In genomic region chr17:61299517-61300513, GRCh38 we compare ENCODE assay signal across 31 cellular contexts.
"Had no signal": no experiment of that assay in that cellular context is flagged by ENCODE, and none has a peak within 500 bp of the region (broad histone marks: within the 10 kb centered on the region; RNA-seq: fewer than 3 reads in every experiment).

No MANE protein-coding gene starts in this region.

- H3K27me3 Mint-ChIP-seq: activated CD4-positive, alpha-beta memory T cell treated with anti-CD3 and anti-CD28 coated beads, Interleukin-2, amount 10 ng/mL, durations not matched to agents 7 days and 5 days; activated naive CD8-positive, alpha-beta T cell treated with anti-CD3 and anti-CD28 coated beads for 36 hours; effector memory CD8-positive, alpha-beta T cell; natural killer cell treated with Interleukin-12 subunit alpha and Interleukin-12 subunit beta and Interleukin-15 and Interleukin-18, amount 100 ng/mL, for 72 hours; stimulated activated naive CD8-positive, alpha-beta T cell treated with anti-CD3 and anti-CD28 coated beads, Interleukin-15, Interleukin-2, amounts not matched to agents 100 ng/mL and 50 ng/mL, for 24 hours; T-helper 17 cell had no signal

- H3K4me1 Mint-ChIP-seq: activated CD4-positive, alpha-beta memory T cell treated with anti-CD3 and anti-CD28 coated beads, Interleukin-2, amount 10 ng/mL, durations not matched to agents 7 days and 5 days; activated CD4-positive, alpha-beta T cell treated with anti-CD3 and anti-CD28 coated beads, Interleukin-2, amount 10 ng/mL, durations not matched to agents 7 days and 5 days; activated naive CD8-positive, alpha-beta T cell treated with anti-CD3 and anti-CD28 coated beads for 36 hours; stimulated activated effector memory CD8-positive, alpha-beta T cell treated with anti-CD3 and anti-CD28 coated beads, Interleukin-12 subunit alpha, Interleukin-12 subunit beta, amount 100 ng/mL, for 72 hours; T-helper 17 cell had no signal

- H3K27ac Mint-ChIP-seq: activated CD4-positive, alpha-beta memory T cell treated with anti-CD3 and anti-CD28 coated beads, Interleukin-2, amount 10 ng/mL, durations not matched to agents 7 days and 5 days; activated CD4-positive, alpha-beta T cell treated with anti-CD3 and anti-CD28 coated beads, Interleukin-2, amount 10 ng/mL, durations not matched to agents 7 days and 5 days; activated naive CD4-positive, alpha-beta T cell treated with anti-CD3 and anti-CD28 coated beads for 36 hours; activated naive CD8-positive, alpha-beta T cell treated with anti-CD3 and anti-CD28 coated beads for 36 hours; activated T-cell treated with anti-CD3 and anti-CD28 coated beads, Interleukin-2, amount 50 U/mL, for 72 hours; natural killer cell treated with Interleukin-12 subunit alpha and Interleukin-12 subunit beta and Interleukin-15 and Interleukin-18, amount 100 ng/mL, for 72 hours; progenitor cell of endocrine pancreas; stimulated activated effector memory CD8-positive, alpha-beta T cell treated with anti-CD3 and anti-CD28 coated beads, Interleukin-12 subunit alpha, Interleukin-12 subunit beta, amount 100 ng/mL, for 72 hours; T-helper 17 cell had no signal

- H3K36me3 Mint-ChIP-seq: activated naive CD8-positive, alpha-beta T cell treated with anti-CD3 and anti-CD28 coated beads for 36 hours; brain; natural killer cell treated with Interleukin-12 subunit alpha and Interleukin-12 subunit beta and Interleukin-15 and Interleukin-18, amount 100 ng/mL, for 72 hours; stimulated activated effector memory CD8-positive, alpha-beta T cell treated with anti-CD3 and anti-CD28 coated beads, Interleukin-12 subunit alpha, Interleukin-12 subunit beta, amount 100 ng/mL, for 72 hours had no signal

- H3K9me3 ChIP-seq: ascending aorta, left lung, lower lobe of right lung, neutrophil, ovary, sigmoid colon, upper lobe of right lung had no signal

- H3K4me3 ChIP-seq: ascending aorta, cardiac muscle cell, coronary artery, dorsolateral prefrontal cortex, left lung, lower lobe of right lung, ovary, sigmoid colon, upper lobe of right lung had no signal

- H3K4me1 ChIP-seq: foreskin keratinocyte, left lung, lower lobe of right lung, sigmoid colon, upper lobe of right lung had no signal

- DNase-seq: activated CD4-positive, alpha-beta memory T cell treated with anti-CD3 and anti-CD28 coated beads, Interleukin-2, amount 10 ng/mL, durations not matched to agents 7 days and 5 days; activated CD4-positive, alpha-beta T cell treated with anti-CD3 and anti-CD28 coated beads for 1 hour; activated CD4-positive, alpha-beta T cell treated with anti-CD3 and anti-CD28 coated beads, Interleukin-2, amount 10 ng/mL, durations not matched to agents 7 days and 5 days; activated effector memory CD4-positive, alpha-beta T cell treated with Interleukin-2 at 50 U/mL for 16 hours; activated naive CD4-positive, alpha-beta T cell treated with anti-CD3 and anti-CD28 coated beads for 36 hours; activated naive CD8-positive, alpha-beta T cell treated with anti-CD3 and anti-CD28 coated beads for 36 hours; activated T-cell treated with anti-CD3 and anti-CD28 coated beads for 4 hours; activated T-cell treated with anti-CD3 and anti-CD28 coated beads, Interleukin-2, amount 50 U/mL, for 72 hours; dorsolateral prefrontal cortex; effector memory CD8-positive, alpha-beta T cell; erythroblast; foreskin keratinocyte; left lung; lower lobe of right lung; mesenchymal stem cell; ovary; sigmoid colon; small intestine; stimulated activated CD4-positive, alpha-beta T cell treated with anti-CD3 and anti-CD28 coated beads, Interleukin-4, amount 100 ng/mL, for 24 hours; substantia nigra; T-helper 17 cell; upper lobe of right lung had no signal

- H3K4me3 Mint-ChIP-seq: activated CD4-positive, alpha-beta memory T cell treated with anti-CD3 and anti-CD28 coated beads, Interleukin-2, amount 10 ng/mL, durations not matched to agents 7 days and 5 days; activated CD4-positive, alpha-beta T cell treated with anti-CD3 and anti-CD28 coated beads, Interleukin-2, amount 10 ng/mL, durations not matched to agents 7 days and 5 days; activated naive CD4-positive, alpha-beta T cell treated with anti-CD3 and anti-CD28 coated beads for 36 hours; activated naive CD8-positive, alpha-beta T cell treated with anti-CD3 and anti-CD28 coated beads for 36 hours; activated T-cell treated with anti-CD3 and anti-CD28 coated beads, Interleukin-2, amount 50 U/mL, for 72 hours; brain; effector memory CD8-positive, alpha-beta T cell; natural killer cell treated with Interleukin-12 subunit alpha and Interleukin-12 subunit beta and Interleukin-15 and Interleukin-18, amount 100 ng/mL, for 72 hours; stimulated activated effector memory CD8-positive, alpha-beta T cell treated with anti-CD3 and anti-CD28 coated beads, Interleukin-12 subunit alpha, Interleukin-12 subunit beta, amount 100 ng/mL, for 72 hours; stimulated activated naive CD8-positive, alpha-beta T cell treated with anti-CD3 and anti-CD28 coated beads, Interleukin-15, Interleukin-2, amounts not matched to agents 100 ng/mL and 50 ng/mL, for 24 hours; T-helper 17 cell had no signal

- H3K9me3 Mint-ChIP-seq: activated CD4-positive, alpha-beta memory T cell treated with anti-CD3 and anti-CD28 coated beads, Interleukin-2, amount 10 ng/mL, durations not matched to agents 7 days and 5 days; activated CD4-positive, alpha-beta T cell treated with anti-CD3 and anti-CD28 coated beads, Interleukin-2, amount 10 ng/mL, durations not matched to agents 7 days and 5 days; activated naive CD4-positive, alpha-beta T cell treated with anti-CD3 and anti-CD28 coated beads for 36 hours; activated naive CD8-positive, alpha-beta T cell treated with anti-CD3 and anti-CD28 coated beads for 36 hours; activated T-cell treated with anti-CD3 and anti-CD28 coated beads, Interleukin-2, amount 50 U/mL, for 72 hours; brain; effector memory CD8-positive, alpha-beta T cell; natural killer cell treated with Interleukin-12 subunit alpha and Interleukin-12 subunit beta and Interleukin-15 and Interleukin-18, amount 100 ng/mL, for 72 hours; stimulated activated effector memory CD8-positive, alpha-beta T cell treated with anti-CD3 and anti-CD28 coated beads, Interleukin-12 subunit alpha, Interleukin-12 subunit beta, amount 100 ng/mL, for 72 hours; stimulated activated naive CD8-positive, alpha-beta T cell treated with anti-CD3 and anti-CD28 coated beads, Interleukin-15, Interleukin-2, amounts not matched to agents 100 ng/mL and 50 ng/mL, for 24 hours had no signal

- H3K36me3 ChIP-seq: ascending aorta, cardiac muscle cell, left lung, lower lobe of right lung, neutrophil, ovary, sigmoid colon, upper lobe of right lung had no signal

- FAIRE-seq: small intestine had no signal

- H3K27ac ChIP-seq: ascending aorta, cardiac muscle cell, coronary artery, dorsolateral prefrontal cortex, foreskin keratinocyte, left lung, lower lobe of right lung, neutrophil, ovary, upper lobe of right lung had no signal

- ATAC-seq: activated T-cell treated with anti-CD3 and anti-CD28 coated beads, Interleukin-2, amount 50 U/mL, for 72 hours; effector memory CD8-positive, alpha-beta T cell; foreskin keratinocyte; left lung; lower lobe of right lung; natural killer cell treated with Interleukin-12 subunit alpha and Interleukin-12 subunit beta and Interleukin-15 and Interleukin-18, amount 100 ng/mL, for 72 hours; stimulated activated effector memory CD8-positive, alpha-beta T cell treated with anti-CD3 and anti-CD28 coated beads, Interleukin-12 subunit alpha, Interleukin-12 subunit beta, amount 100 ng/mL, for 72 hours; T-helper 17 cell; upper lobe of right lung had no signal

- H3K27me3 ChIP-seq: ascending aorta, cardiac muscle cell, dorsolateral prefrontal cortex, foreskin keratinocyte, left lung, neutrophil, ovary, sigmoid colon, upper lobe of right lung had no signal
